6 cellular contexts compared by ENCODE assay signal in the genomic region with DNA sequence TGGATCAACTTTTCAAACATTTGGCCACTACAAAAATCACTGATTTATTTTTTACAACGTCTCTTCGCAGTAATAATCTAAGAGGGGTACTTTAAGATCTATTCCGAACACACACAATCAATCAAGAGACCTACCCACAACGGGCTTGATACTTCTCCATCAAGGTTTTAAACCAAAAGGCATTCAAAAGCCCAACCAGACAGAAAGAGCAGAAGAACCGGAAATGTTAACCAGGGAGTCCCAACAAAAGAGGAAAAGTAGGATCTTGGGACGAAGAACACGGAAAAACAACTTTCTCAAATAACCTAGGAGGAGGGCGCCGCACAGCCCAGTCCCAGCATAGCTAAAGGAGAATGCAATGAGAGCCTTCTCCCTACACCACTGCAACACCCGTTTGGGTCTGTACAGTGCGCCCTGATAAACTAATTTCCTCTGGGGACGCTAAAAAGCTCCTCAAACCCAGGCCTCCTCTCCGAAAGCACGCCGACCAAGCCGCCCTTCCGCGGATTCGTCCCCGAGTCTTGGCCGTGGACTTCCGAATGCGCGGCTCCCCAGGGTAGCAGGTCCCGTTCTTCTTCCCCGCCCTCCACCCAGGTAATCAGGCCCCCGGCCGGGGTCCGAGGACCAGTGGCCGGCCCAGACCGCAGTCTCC. TPM values are rescaled to one million over a fixed set of nuclear protein-coding genes. Genes with fewer than 3 reads are reported as not detected.
A peak's percentile ranks its signal among the peaks of the same experiment; 100 is the strongest.
DNase-seq lines count a peak whose midpoint lies in the region; ATAC-seq and TF ChIP-seq lines count a peak whose summit lies in the region.

No MANE protein-coding gene starts in this region.

- no peak for TF ChIP-seq CTCF in chondrocyte (IDR thresholded peaks at IDR 0.05)
- no peak for TF ChIP-seq CTCF in osteoblast (IDR thresholded peaks at IDR 0.05; ENCODE audit: extremely low read depth, low read depth, low read length)

- DNase-seq in chondrocyte (ENCODE audit: low spot score) (no peak), osteoblast (ENCODE audit: insufficient read length, low spot score, missing footprints) (peak; percentile 77), germinal center (ENCODE audit: low spot score) (no peak), AG08395 (ENCODE audit: low spot score) (no peak)

- H4K20me1 ChIP-seq in osteoblast (ENCODE audit: insufficient read depth, low read length) = peaks cover 26% of the 10 kb centered on the region

- no peaks in the 10 kb centered on the region for H3K27me3 ChIP-seq in osteoblast (ENCODE audit: insufficient read depth, low read length)

- peaks cover 36% of the 10 kb centered on the region for H3K4me1 Mint-ChIP-seq in chondrocyte (ENCODE audit: low read depth)

- H3K36me3 ChIP-seq in osteoblast (ENCODE audit: insufficient read depth, low read length) = peaks cover 36% of the 10 kb centered on the region

- peaks cover 18% of the 10 kb centered on the region for H3K4me1 ChIP-seq in osteoblast (ENCODE audit: insufficient read depth, low read length)

- no peaks in the 10 kb centered on the region for H3K27me3 Mint-ChIP-seq in chondrocyte (ENCODE audit: low read depth)

- peak overlapping the region; percentile 85 for H3K27ac ChIP-seq in osteoblast (ENCODE audit: low read depth, low read length)

- ATAC-seq in GM18873 (IDR thresholded peaks at IDR 0.05; ENCODE audit: low FRiP score, unreplicated experiment) (peak; percentile 11), HG03378 (IDR thresholded peaks at IDR 0.05; ENCODE audit: unreplicated experiment) (peak; percentile 1)

- H2AFZ ChIP-seq in osteoblast (ENCODE audit: low read length) = peak overlapping the region; percentile 71

- peak overlapping the region; percentile 83 for H3K4me2 ChIP-seq in osteoblast (ENCODE audit: insufficient read depth, low read length)

- no peaks in the 10 kb centered on the region for H3K9me3 ChIP-seq in osteoblast (ENCODE audit: low read depth, low read length)

- H3K9me3 Mint-ChIP-seq in chondrocyte (ENCODE audit: low read depth) = no peaks in the 10 kb centered on the region

- peaks cover 53% of the 10 kb centered on the region for H3K79me2 ChIP-seq in osteoblast (ENCODE audit: insufficient read depth, low read length)

- peak overlapping the region; percentile 93 for H3K4me3 Mint-ChIP-seq in chondrocyte (ENCODE audit: unreplicated experiment)

- H3K27ac Mint-ChIP-seq in chondrocyte (ENCODE audit: unreplicated experiment) = peak overlapping the region; percentile 98

- H3K36me3 Mint-ChIP-seq in chondrocyte (ENCODE audit: low read depth) = peaks cover 9% of the 10 kb centered on the region

- H3K4me3 ChIP-seq in osteoblast (ENCODE audit: insufficient read depth, low read length) = peak overlapping the region; percentile 88

RNA-seq across cellular contexts. Expression of a gene that starts 0.6 kb away (rescaled TPM):
- 208 to 243 TPM (median 220 TPM) in 3 replicates for total RNA-seq in chondrocyte
- total RNA-seq in osteoblast = 93.0 and 99.3 TPM in 2 replicates

RNA-seq across cellular contexts. Expression of a gene that starts 7.1 kb away (rescaled TPM):
- 15.6 to 19.9 TPM (median 17.9 TPM) in 3 replicates for total RNA-seq in chondrocyte
- total RNA-seq in osteoblast = 10.6 and 42.7 TPM in 2 replicates

RNA-seq across cellular contexts. Expression of a gene that starts 18.7 kb away (rescaled TPM):
- total RNA-seq in chondrocyte (0.23 to 1.0 TPM (median 0.42 TPM) in 3 replicates), osteoblast (under 0.01 TPM in 1 of 2 replicates, not detected in the other)

RNA-seq across cellular contexts. Expression of a gene that starts 37.0 kb away (rescaled TPM):
- total RNA-seq in chondrocyte (72.7 to 94.2 TPM (median 73.1 TPM) in 3 replicates), osteoblast (60.8 and 63.6 TPM in 2 replicates)

RNA-seq across cellular contexts. Expression of a gene that starts 45.2 kb away (rescaled TPM):
- not detected in 3 replicates for total RNA-seq in chondrocyte
- not detected in 2 replicates for total RNA-seq in osteoblast
